In the genomic region with DNA sequence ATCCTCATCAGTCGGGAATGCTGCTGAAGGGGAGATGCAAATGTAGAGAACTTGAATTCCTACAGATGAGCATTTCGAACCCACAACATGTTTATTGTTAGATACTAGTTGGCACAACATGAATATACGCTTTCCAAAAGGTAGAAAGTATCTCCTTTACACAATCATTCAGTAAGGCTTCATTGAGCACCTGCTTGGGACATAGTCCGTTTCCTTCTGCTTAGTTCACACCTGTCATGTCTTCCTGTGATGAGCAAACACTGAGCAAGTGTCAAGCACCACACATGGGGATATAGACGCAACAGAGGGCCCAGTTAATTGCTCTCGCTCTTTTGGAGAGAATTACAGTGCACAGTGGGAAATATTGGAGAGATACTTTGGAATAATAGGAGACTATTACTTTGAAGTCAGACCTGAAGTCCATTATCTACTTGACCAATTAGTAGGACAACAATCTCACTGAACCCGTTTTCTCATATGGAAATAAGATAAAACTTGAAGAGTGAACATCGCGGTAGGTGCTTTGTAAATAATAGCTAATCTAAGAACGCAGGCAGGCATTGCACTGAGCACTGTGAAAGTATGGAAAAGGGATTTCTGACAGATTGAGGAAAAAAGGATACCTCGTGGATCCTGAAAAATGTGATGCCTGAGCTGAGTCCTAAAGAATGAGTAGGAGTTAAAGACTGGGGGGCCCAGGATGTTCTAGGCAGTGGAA, we compare ENCODE assay signal across 8 cellular contexts. TPM values are rescaled to one million over a fixed set of nuclear protein-coding genes. Genes with fewer than 3 reads are reported as not detected.
DNase-seq lines count a peak whose midpoint lies in the region; ATAC-seq and TF ChIP-seq lines count a peak whose summit lies in the region.

No MANE protein-coding gene starts in this region.

- intact Hi-C loops in left ventricle myocardium inferior (cut with micrococcal nuclease) (no loop called here), left cardiac atrium (cut with DNase I) (loop anchor here in 1 of 2 donors (5.0 kb wide), 1 partner anchor 282 kb away; no protein-coding TSS in a partner anchor), right lobe of liver (cut with DNase I) (no loop called here), vagina (cut with DNase I) (no loop called here)

- H3K36me3 ChIP-seq in left ventricle myocardium inferior = peaks cover 9% of the 10 kb centered on the region
- H3K36me3 ChIP-seq in right lobe of liver = peaks cover 0 to 4% (median 0%) of the 10 kb centered on the region in 4 donors
- peaks cover 0 to 7% of the 10 kb centered on the region in 2 donors for H3K36me3 ChIP-seq in vagina

- H3K9me3 ChIP-seq in left ventricle myocardium inferior (replicated peaks) (no peaks in the 10 kb centered on the region), right lobe of liver (no peaks in the 10 kb centered on the region), vagina (no peaks in the 10 kb centered on the region)

- TF ChIP-seq POLR2A in right lobe of liver (IDR thresholded peaks at IDR 0.05) (no peak), vagina (IDR thresholded peaks at IDR 0.05) (no peak)

- WGBS in right lobe of liver (ENCODE audit: insufficient coverage, low coverage, low lambda C conversion rate, missing lambda C conversion rate) = 65% methylated on average over 11 of the region's 11 CpGs

- no peak for TF ChIP-seq CTCF in left ventricle myocardium inferior (IDR thresholded peaks at IDR 0.05; ENCODE audit: borderline replicate concordance)
- no peak for TF ChIP-seq CTCF in WI38 (IDR thresholded peaks at IDR 0.05; ENCODE audit: low read depth, low read length)
- TF ChIP-seq CTCF in right lobe of liver (IDR thresholded peaks at IDR 0.05) = no peak
- TF ChIP-seq CTCF in vagina (IDR thresholded peaks at IDR 0.05) = no peak

- no peak overlapping the region for H3K27ac ChIP-seq in left ventricle myocardium inferior (replicated peaks)
- H3K27ac ChIP-seq in right lobe of liver = no peak overlapping the region
- H3K27ac ChIP-seq in vagina = no peak overlapping the region

- H3K4me3 ChIP-seq in left ventricle myocardium inferior = peak overlapping the region; percentile 98
- peak overlapping the region; percentile 71 for H3K4me3 ChIP-seq in WI38 (ENCODE audit: low read depth, low read length)
- H3K4me3 ChIP-seq in right lobe of liver = peak overlapping the region in 2 of 3 donors; percentile 91 to 97
- H3K4me3 ChIP-seq in vagina = peak overlapping the region; percentile 67 to 72

- ATAC-seq in left cardiac atrium (no peak), right lobe of liver (no peak)
- no peak for ATAC-seq in activated CD4-positive, CD25-positive, alpha-beta regulatory T cell treated with anti-CD3 and anti-CD28 coated beads, Interleukin-2, amount 50 U/mL, for 24 hours

- DNase-seq in left ventricle myocardium inferior (no peak), left cardiac atrium (no peak), right lobe of liver (no peak), vagina (ENCODE audit: extremely low spot score in 2 of 2) (no peak), iPS-NIHi7 (ENCODE audit: extremely low spot score) (no peak), DMS 273 treated with DMSO at 0.1 percent for 48 hours (lab: John Stamatoyannopoulos, UW) (no peak)

- H3K27me3 ChIP-seq in left ventricle myocardium inferior (ENCODE audit: low read depth) = no peaks in the 10 kb centered on the region
- H3K27me3 ChIP-seq in right lobe of liver = no peaks in the 10 kb centered on the region
- no peaks in the 10 kb centered on the region for H3K27me3 ChIP-seq in vagina

- peaks cover 53% of the 10 kb centered on the region for H3K4me1 ChIP-seq in left ventricle myocardium inferior
- peaks cover 0 to 9% (median 2%) of the 10 kb centered on the region in 4 donors for H3K4me1 ChIP-seq in right lobe of liver
- H3K4me1 ChIP-seq in vagina = peaks cover 41% of the 10 kb centered on the region

RNA-seq across cellular contexts. Expression of a gene that starts 1.2 kb away (rescaled TPM):
- total RNA-seq in left ventricle myocardium inferior (15.6 TPM), left cardiac atrium (10 to 100 TPM; 13.8 to 21.3 TPM), right lobe of liver (10 to 100 TPM; 10.6 to 21.2 (median 11.7) TPM), vagina (19.4 TPM)

RNA-seq across cellular contexts. Expression of a gene that starts 1.3 kb away (rescaled TPM):
- total RNA-seq in left ventricle myocardium inferior = 75.6 TPM
- 100 to 1,000 TPM; 107 to 161 TPM for total RNA-seq in left cardiac atrium
- 10 to 100 TPM in 5 of 6 experiments, 1 to 10 TPM in 1; 9.6 to 28.5 (median 20.8) TPM for total RNA-seq in right lobe of liver
- total RNA-seq in vagina = 53.8 TPM

RNA-seq across cellular contexts. Expression of a gene that starts 49.7 kb away (rescaled TPM):
- total RNA-seq in left ventricle myocardium inferior = 82.9 TPM
- 10 to 100 TPM; 60.0 to 64.3 TPM for total RNA-seq in left cardiac atrium
- total RNA-seq in right lobe of liver = 10 to 100 TPM; 30.4 to 41.3 (median 33.6) TPM
- 40.0 TPM for total RNA-seq in vagina
